Comparison of ENCODE assay signal across 1 cellular context in the genomic region with DNA sequence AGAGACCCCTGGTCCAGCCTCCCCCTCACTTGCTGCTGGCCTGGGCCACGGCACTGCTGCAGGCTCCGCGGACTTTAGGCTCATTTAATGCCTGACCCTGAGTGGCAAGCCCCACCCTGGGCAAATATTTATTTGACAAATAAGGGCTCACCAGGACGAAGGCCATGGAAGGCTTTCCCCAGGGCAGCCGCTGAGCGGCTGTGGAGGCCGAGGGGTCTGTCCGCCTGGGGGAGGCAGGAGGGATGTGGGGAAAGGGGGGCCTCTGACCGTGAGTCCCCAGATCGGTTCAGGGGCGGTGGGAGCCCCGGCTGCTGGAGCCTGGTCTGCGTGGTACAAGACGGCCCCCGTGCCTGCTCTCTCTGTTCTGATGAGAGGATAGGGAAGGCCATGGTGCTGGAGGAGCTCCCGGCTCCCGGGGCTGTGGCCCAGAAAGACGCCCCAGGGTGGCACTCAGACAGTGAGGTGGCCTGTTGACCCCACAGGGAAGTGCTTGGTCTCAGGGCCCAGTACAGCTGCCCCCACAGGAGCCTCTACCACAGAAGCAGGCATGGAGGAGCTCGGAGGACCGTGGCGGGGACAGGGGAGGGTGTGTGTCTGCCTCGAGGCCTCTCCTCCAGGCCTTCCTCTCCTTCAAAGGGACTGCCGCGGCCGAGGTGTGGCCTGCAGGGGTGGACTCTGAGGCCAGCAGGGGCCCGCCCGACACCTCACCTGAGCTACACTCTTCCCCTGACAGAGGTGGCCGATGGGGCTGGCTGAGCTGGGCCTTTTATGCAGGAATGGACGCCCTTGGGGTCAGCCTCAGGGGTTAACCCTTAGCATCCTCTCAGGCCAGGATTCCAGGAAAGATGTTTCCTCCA.
A peak's percentile ranks its signal among the peaks of the same experiment; 100 is the strongest.
TF ChIP-seq lines count a peak whose summit lies in the region.

No MANE protein-coding gene starts in this region.

TF ChIP-seq in HepG2, 621 proteins besides CTCF, POLR2A, EP300 and RAD21 (continued from another document and continues in another):
- TF ChIP-seq, protein P1, sequence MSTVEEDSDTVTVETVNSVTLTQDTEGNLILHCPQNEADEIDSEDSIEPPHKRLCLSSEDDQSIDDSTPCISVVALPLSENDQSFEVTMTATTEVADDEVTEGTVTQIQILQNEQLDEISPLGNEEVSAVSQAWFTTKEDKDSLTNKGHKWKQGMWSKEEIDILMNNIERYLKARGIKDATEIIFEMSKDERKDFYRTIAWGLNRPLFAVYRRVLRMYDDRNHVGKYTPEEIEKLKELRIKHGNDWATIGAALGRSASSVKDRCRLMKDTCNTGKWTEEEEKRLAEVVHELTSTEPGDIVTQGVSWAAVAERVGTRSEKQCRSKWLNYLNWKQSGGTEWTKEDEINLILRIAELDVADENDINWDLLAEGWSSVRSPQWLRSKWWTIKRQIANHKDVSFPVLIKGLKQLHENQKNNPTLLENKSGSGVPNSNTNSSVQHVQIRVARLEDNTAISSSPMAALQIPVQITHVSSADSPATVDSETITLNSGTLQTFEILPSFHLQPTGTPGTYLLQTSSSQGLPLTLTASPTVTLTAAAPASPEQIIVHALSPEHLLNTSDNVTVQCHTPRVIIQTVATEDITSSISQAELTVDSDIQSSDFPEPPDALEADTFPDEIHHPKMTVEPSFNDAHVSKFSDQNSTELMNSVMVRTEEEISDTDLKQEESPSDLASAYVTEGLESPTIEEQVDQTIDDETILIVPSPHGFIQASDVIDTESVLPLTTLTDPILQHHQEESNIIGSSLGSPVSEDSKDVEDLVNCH (CRISPR knock-in tag; IDR thresholded peaks at IDR 0.05) = no peak
- TF ChIP-seq ZFYVE20 (CRISPR knock-in tag; IDR thresholded peaks at IDR 0.05; ENCODE audit: borderline replicate concordance, low read depth) (no peak), ZBTB7B (CRISPR knock-in tag; IDR thresholded peaks at IDR 0.05) (peak; percentile 94), ZNF772 (CRISPR knock-in tag; IDR thresholded peaks at IDR 0.05) (peak; percentile 54; the same call in 1 of the 2 replicates), CHCHD3 (CRISPR knock-in tag; IDR thresholded peaks at IDR 0.05) (no peak), ELF3 (CRISPR knock-in tag; IDR thresholded peaks at IDR 0.05) (no peak), MNT (IDR thresholded peaks at IDR 0.05) (no peak), ZNF790 (CRISPR knock-in tag; IDR thresholded peaks at IDR 0.05; ENCODE audit: borderline replicate concordance) (no peak; the same call in 1 of the 2 replicates), ZSCAN31 (CRISPR knock-in tag; IDR thresholded peaks at IDR 0.05; ENCODE audit: low read depth) (peak; percentile 61; the same call in 1 of the 2 replicates), ZZZ3 (CRISPR knock-in tag; IDR thresholded peaks at IDR 0.05; ENCODE audit: borderline replicate concordance) (no peak), ZNF605 (CRISPR knock-in tag; IDR thresholded peaks at IDR 0.05) (no peak), ZBTB33 (CRISPR knock-in tag; IDR thresholded peaks at IDR 0.05) (0 out of 2 replicates have a peak, but pooled peaks have one; percentile 16), ZBTB21 (CRISPR knock-in tag; IDR thresholded peaks at IDR 0.05) (no peak), NR0B2 (CRISPR knock-in tag; IDR thresholded peaks at IDR 0.05) (peak; percentile 58; the same call in 1 of the 2 replicates), NR2F1 (CRISPR knock-in tag; IDR thresholded peaks at IDR 0.05) (peak; percentile 66 to 76), ZNF407 (CRISPR knock-in tag; IDR thresholded peaks at IDR 0.05; ENCODE audit: not compliant biosample characterization) (no peak)
- TF ChIP-seq, protein P2, sequence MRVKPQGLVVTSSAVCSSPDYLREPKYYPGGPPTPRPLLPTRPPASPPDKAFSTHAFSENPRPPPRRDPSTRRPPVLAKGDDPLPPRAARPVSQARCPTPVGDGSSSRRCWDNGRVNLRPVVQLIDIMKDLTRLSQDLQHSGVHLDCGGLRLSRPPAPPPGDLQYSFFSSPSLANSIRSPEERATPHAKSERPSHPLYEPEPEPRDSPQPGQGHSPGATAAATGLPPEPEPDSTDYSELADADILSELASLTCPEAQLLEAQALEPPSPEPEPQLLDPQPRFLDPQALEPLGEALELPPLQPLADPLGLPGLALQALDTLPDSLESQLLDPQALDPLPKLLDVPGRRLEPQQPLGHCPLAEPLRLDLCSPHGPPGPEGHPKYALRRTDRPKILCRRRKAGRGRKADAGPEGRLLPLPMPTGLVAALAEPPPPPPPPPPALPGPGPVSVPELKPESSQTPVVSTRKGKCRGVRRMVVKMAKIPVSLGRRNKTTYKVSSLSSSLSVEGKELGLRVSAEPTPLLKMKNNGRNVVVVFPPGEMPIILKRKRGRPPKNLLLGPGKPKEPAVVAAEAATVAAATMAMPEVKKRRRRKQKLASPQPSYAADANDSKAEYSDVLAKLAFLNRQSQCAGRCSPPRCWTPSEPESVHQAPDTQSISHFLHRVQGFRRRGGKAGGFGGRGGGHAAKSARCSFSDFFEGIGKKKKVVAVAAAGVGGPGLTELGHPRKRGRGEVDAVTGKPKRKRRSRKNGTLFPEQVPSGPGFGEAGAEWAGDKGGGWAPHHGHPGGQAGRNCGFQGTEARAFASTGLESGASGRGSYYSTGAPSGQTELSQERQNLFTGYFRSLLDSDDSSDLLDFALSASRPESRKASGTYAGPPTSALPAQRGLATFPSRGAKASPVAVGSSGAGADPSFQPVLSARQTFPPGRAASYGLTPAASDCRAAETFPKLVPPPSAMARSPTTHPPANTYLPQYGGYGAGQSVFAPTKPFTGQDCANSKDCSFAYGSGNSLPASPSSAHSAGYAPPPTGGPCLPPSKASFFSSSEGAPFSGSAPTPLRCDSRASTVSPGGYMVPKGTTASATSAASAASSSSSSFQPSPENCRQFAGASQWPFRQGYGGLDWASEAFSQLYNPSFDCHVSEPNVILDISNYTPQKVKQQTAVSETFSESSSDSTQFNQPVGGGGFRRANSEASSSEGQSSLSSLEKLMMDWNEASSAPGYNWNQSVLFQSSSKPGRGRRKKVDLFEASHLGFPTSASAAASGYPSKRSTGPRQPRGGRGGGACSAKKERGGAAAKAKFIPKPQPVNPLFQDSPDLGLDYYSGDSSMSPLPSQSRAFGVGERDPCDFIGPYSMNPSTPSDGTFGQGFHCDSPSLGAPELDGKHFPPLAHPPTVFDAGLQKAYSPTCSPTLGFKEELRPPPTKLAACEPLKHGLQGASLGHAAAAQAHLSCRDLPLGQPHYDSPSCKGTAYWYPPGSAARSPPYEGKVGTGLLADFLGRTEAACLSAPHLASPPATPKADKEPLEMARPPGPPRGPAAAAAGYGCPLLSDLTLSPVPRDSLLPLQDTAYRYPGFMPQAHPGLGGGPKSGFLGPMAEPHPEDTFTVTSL (CRISPR knock-in tag; IDR thresholded peaks at IDR 0.05; ENCODE audit: borderline replicate concordance) = no peak; the same call in 1 of the 2 replicates
- TF ChIP-seq, protein P3, sequence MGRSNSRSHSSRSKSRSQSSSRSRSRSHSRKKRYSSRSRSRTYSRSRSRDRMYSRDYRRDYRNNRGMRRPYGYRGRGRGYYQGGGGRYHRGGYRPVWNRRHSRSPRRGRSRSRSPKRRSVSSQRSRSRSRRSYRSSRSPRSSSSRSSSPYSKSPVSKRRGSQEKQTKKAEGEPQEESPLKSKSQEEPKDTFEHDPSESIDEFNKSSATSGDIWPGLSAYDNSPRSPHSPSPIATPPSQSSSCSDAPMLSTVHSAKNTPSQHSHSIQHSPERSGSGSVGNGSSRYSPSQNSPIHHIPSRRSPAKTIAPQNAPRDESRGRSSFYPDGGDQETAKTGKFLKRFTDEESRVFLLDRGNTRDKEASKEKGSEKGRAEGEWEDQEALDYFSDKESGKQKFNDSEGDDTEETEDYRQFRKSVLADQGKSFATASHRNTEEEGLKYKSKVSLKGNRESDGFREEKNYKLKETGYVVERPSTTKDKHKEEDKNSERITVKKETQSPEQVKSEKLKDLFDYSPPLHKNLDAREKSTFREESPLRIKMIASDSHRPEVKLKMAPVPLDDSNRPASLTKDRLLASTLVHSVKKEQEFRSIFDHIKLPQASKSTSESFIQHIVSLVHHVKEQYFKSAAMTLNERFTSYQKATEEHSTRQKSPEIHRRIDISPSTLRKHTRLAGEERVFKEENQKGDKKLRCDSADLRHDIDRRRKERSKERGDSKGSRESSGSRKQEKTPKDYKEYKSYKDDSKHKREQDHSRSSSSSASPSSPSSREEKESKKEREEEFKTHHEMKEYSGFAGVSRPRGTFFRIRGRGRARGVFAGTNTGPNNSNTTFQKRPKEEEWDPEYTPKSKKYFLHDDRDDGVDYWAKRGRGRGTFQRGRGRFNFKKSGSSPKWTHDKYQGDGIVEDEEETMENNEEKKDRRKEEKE (IDR thresholded peaks at IDR 0.05) = no peak
